In genomic region chr1:162022626-162023025, GRCh38 we compare ENCODE assay signal across 9 cellular contexts. TPM values are rescaled to one million over a fixed set of nuclear protein-coding genes. Genes with fewer than 3 reads are reported as not detected.
DNase-seq lines count a peak whose midpoint lies in the region; ATAC-seq and TF ChIP-seq lines count a peak whose summit lies in the region.
"Had no signal": no experiment of that assay in that cellular context is flagged by ENCODE, and none has a peak within 500 bp of the region (broad histone marks: within the 10 kb centered on the region; RNA-seq: fewer than 3 reads in every experiment).

No MANE protein-coding gene starts in this region.

- H3K4me3 Mint-ChIP-seq in CD8-positive, alpha-beta T cell, result peak overlapping the region; percentile 90
- peak overlapping the region; percentile 93 for H3K4me3 Mint-ChIP-seq in endothelial cell (ENCODE audit: unreplicated experiment)

- H3K4me1 Mint-ChIP-seq in CD8-positive, alpha-beta T cell (ENCODE audit: low read depth), result peaks cover 12% of the 10 kb centered on the region
- peaks cover 7% of the 10 kb centered on the region for H3K4me1 Mint-ChIP-seq in endothelial cell (ENCODE audit: unreplicated experiment)

- H3K23ac ChIP-seq in trophoblast cell (ENCODE audit: low read length), result no peak overlapping the region

- TF ChIP-seq CTCF in CD8-positive, alpha-beta T cell (IDR thresholded peaks at IDR 0.05), result no peak
- no peak for TF ChIP-seq CTCF in endothelial cell (IDR thresholded peaks at IDR 0.05; ENCODE audit: unreplicated experiment)

- H3K27me3 Mint-ChIP-seq in CD8-positive, alpha-beta T cell (ENCODE audit: low read depth), result peaks cover 32% of the 10 kb centered on the region
- peaks cover 7% of the 10 kb centered on the region for H3K27me3 Mint-ChIP-seq in endothelial cell (ENCODE audit: unreplicated experiment)

- H2BK120ac ChIP-seq in trophoblast cell (ENCODE audit: insufficient read depth, low read length, poor library complexity), result no peak overlapping the region

- H3K27me3 ChIP-seq in CD8-positive, alpha-beta T cell (ENCODE audit: insufficient read depth, low read length), result no peaks in the 10 kb centered on the region
- H3K27me3 ChIP-seq in trophoblast cell (ENCODE audit: insufficient read depth, low read length), result peaks cover 17% of the 10 kb centered on the region

- no peaks in the 10 kb centered on the region for H3K4me1 ChIP-seq in CD8-positive, alpha-beta T cell (ENCODE audit: insufficient read depth, low read length)
- peaks cover 0 to 5% of the 10 kb centered on the region in 2 experiments for H3K4me1 ChIP-seq in trophoblast cell (ENCODE audit: control insufficient read depth in 1 of 2, insufficient read depth in 2 of 2, low read length in 2 of 2)

- H3K36me3 ChIP-seq in CD8-positive, alpha-beta T cell (ENCODE audit: insufficient read depth, low read length), result no peaks in the 10 kb centered on the region
- no peaks in the 10 kb centered on the region for H3K36me3 ChIP-seq in trophoblast cell (ENCODE audit: control insufficient read depth in 1 of 2, insufficient read depth in 2 of 2, low read length in 2 of 2)

- no peak overlapping the region for H2BK12ac ChIP-seq in trophoblast cell (ENCODE audit: low read length)

- no peaks in the 10 kb centered on the region for H3K9me3 ChIP-seq in CD8-positive, alpha-beta T cell (ENCODE audit: low read length)
- peaks cover 1% of the 10 kb centered on the region for H3K9me3 ChIP-seq in trophoblast cell (ENCODE audit: insufficient read depth, low read depth, low read length)

- H3K14ac ChIP-seq in trophoblast cell (ENCODE audit: low read length), result no peak overlapping the region

- H3K9ac ChIP-seq in trophoblast cell (ENCODE audit: low read length), result no peak overlapping the region

- no peak for DNase-seq in CD8-positive, alpha-beta T cell
- DNase-seq in LHCN-M2 (ENCODE audit: low read depth) (peak; percentile 78), endothelial cell (ENCODE audit: low spot score) (no peak), trophoblast cell (no peak), dermis blood vessel endothelial cell (no peak), NCI-H1930 (lab: John Stamatoyannopoulos, UW) (no peak)
- DNase-seq in stimulated activated CD4-positive, alpha-beta T cell treated with anti-CD3 and anti-CD28 coated beads, Interleukin-4, amount 100 ng/mL, for 1 hour, result no peak
- no peak for DNase-seq in activated CD4-positive, CD25-positive, alpha-beta regulatory T cell (lab: John Stamatoyannopoulos, UW)
- DNase-seq: NK-92 treated with Interleukin-12 subunit alpha and Interleukin-12 subunit beta, amount 100 ng/mL, for 24 hours had no signal

- no peak overlapping the region for H4K12ac ChIP-seq in trophoblast cell (ENCODE audit: low read depth, low read length)

- no peaks in the 10 kb centered on the region for H3K9me3 Mint-ChIP-seq in CD8-positive, alpha-beta T cell
- H3K9me3 Mint-ChIP-seq in endothelial cell (ENCODE audit: unreplicated experiment), result no peaks in the 10 kb centered on the region

- no peak overlapping the region for H3K27ac ChIP-seq in CD8-positive, alpha-beta T cell (ENCODE audit: low read depth, low read length)
- no peak overlapping the region for H3K27ac ChIP-seq in trophoblast cell (ENCODE audit: low read depth, low read length)

- WGBS in trophoblast cell (ENCODE audit: extremely low coverage, insufficient coverage, insufficient read length), result no CpG with 5 or more reads among the region's 9 CpGs

- H2BK5ac ChIP-seq in trophoblast cell (ENCODE audit: low read depth, low read length, poor library complexity), result no peak overlapping the region

- H3K4ac ChIP-seq in trophoblast cell (ENCODE audit: low read depth, low read length), result no peak overlapping the region

- H3K79me1 ChIP-seq in trophoblast cell (ENCODE audit: low read length), result no peaks in the 10 kb centered on the region

- no peak overlapping the region for H3K27ac Mint-ChIP-seq in CD8-positive, alpha-beta T cell
- H3K27ac Mint-ChIP-seq in endothelial cell (ENCODE audit: unreplicated experiment), result no peak overlapping the region

- ATAC-seq in CD8-positive, alpha-beta T cell, result no peak

- H2AK5ac ChIP-seq in trophoblast cell (ENCODE audit: low read length), result no peak overlapping the region

- no peak overlapping the region for H3K4me3 ChIP-seq in CD8-positive, alpha-beta T cell (ENCODE audit: low read depth, low read length)
- peak overlapping the region; percentile 25 for H3K4me3 ChIP-seq in trophoblast cell (ENCODE audit: low read depth, low read length)

- H3K79me2 ChIP-seq in trophoblast cell (ENCODE audit: control insufficient read depth, insufficient read depth, low read length, poor library complexity), result no peaks in the 10 kb centered on the region

- H2AFZ ChIP-seq in trophoblast cell (ENCODE audit: insufficient read depth, low read length, poor library complexity), result no peak overlapping the region

- no peak overlapping the region for H3K4me2 ChIP-seq in trophoblast cell (ENCODE audit: low read length)

- no peak overlapping the region for H4K91ac ChIP-seq in trophoblast cell (ENCODE audit: low read depth, low read length)

- H3K36me3 Mint-ChIP-seq in CD8-positive, alpha-beta T cell, result peaks cover 3% of the 10 kb centered on the region
- H3K36me3 Mint-ChIP-seq in endothelial cell (ENCODE audit: low read depth, unreplicated experiment), result peaks cover 4% of the 10 kb centered on the region

- POLR2A ChIA-PET in CD8-positive, alpha-beta T cell (lab: Charles Lee), result no interaction called here

- CTCF ChIA-PET in CD8-positive, alpha-beta T cell (lab: Charles Lee), result interaction anchor here (2.7 kb wide), 1 partner anchor 15 kb away, joined by 17 read pairs; no protein-coding TSS in a partner anchor

- no peak overlapping the region for H4K8ac ChIP-seq in trophoblast cell (ENCODE audit: low read depth, low read length)

- intact Hi-C loops in CD8-positive, alpha-beta T cell (cut with DNase I, micrococcal nuclease), result loop anchor here in 1 of 2 experiments (5.0 kb wide), 1 partner anchor 155 kb away; no protein-coding TSS in a partner anchor

- no peak overlapping the region for H3K18ac ChIP-seq in trophoblast cell (ENCODE audit: low read length)

RNA-seq across cellular contexts. Expression of gene OLFML2B, which starts 1.0 kb away (rescaled TPM):
- total RNA-seq in CD8-positive, alpha-beta T cell, result not detected
- total RNA-seq in LHCN-M2 (2014; rRNA removed) (83.4 and 87.1 TPM in 2 replicates), endothelial cell (ENCODE audit: unreplicated experiment) (0.85 TPM), dermis blood vessel endothelial cell (0.14 and 0.17 TPM in 2 replicates)
- 49.5 TPM for polyA plus RNA-seq in LHCN-M2 (2012)
- polyA plus RNA-seq in trophoblast cell (2013), result 0.22 and 0.33 TPM in 2 replicates

RNA-seq across cellular contexts. Expression of gene NOS1AP, which starts 46.9 kb away (rescaled TPM):
- not detected for total RNA-seq in CD8-positive, alpha-beta T cell
- total RNA-seq in LHCN-M2 (2014; rRNA removed) (0.13 and 0.98 TPM in 2 replicates), endothelial cell (ENCODE audit: unreplicated experiment) (19.8 TPM), dermis blood vessel endothelial cell (0.34 and 0.70 TPM in 2 replicates)
- polyA plus RNA-seq in LHCN-M2 (2012), result 0.22 TPM
- 2.3 and 2.7 TPM in 2 replicates for polyA plus RNA-seq in trophoblast cell (2013)

Comparison
In these comparisons a context has a peak if more than half of its experiments do, and no peak if none do; other contexts are left out.
1. RNA of gene OLFML2B, which starts 1.0 kb away (total RNA-seq): 83.4 to 87.1 TPM in LHCN-M2; 0.85 TPM in endothelial cell (single experiment), 0.14 to 0.17 TPM in dermis blood vessel endothelial cell and not detected in CD8-positive, alpha-beta T cell; every median in the first group is over 10 times any median in the second.
2. RNA of gene NOS1AP, which starts 46.9 kb away (total RNA-seq): 19.8 TPM in endothelial cell (single experiment); 0.13 to 0.98 TPM in LHCN-M2, 0.34 to 0.70 TPM in dermis blood vessel endothelial cell and not detected in CD8-positive, alpha-beta T cell; every median in the first group is over 10 times any median in the second.